12 cellular contexts compared by ENCODE assay signal in genomic region chr2:160372585-160372984, GRCh38.
A peak's percentile ranks its signal among the peaks of the same experiment; 100 is the strongest.
DNase-seq lines count a peak whose midpoint lies in the region; ATAC-seq, FAIRE-seq and TF ChIP-seq lines count a peak whose summit lies in the region.
"Had no signal": no experiment of that assay in that cellular context is flagged by ENCODE, and none has a peak within 500 bp of the region (broad histone marks: within the 10 kb centered on the region; RNA-seq: fewer than 3 reads in every experiment).

No MANE protein-coding gene starts in this region.

- H3K4me1 ChIP-seq in A673 (ENCODE audit: insufficient read depth, low read length, poor library complexity, severe bottlenecking) = peaks cover 92% of the 10 kb centered on the region
- peaks cover 27 to 99% (median 66%) of the 10 kb centered on the region in 3 donors for H3K4me1 ChIP-seq in esophagus squamous epithelium

- no peak overlapping the region for H3K4me3 ChIP-seq in A673 (ENCODE audit: low read depth, low read length, poor library complexity, severe bottlenecking)
- H3K4me3 ChIP-seq in MG63 = no peak overlapping the region
- no peak overlapping the region for H3K4me3 ChIP-seq in esophagus squamous epithelium
- H3K4me3 ChIP-seq: vagina had no signal

- H3K36me3 Mint-ChIP-seq in nephron (ENCODE audit: low read depth) = peaks cover 4% of the 10 kb centered on the region

- peak overlapping the region; percentile 76 to 91 (median 89) for H3K27ac Mint-ChIP-seq in nephron

- FAIRE-seq in urothelium cell line (lab: Jason Lieb, UNC) = no peak

- H3K27me3 Mint-ChIP-seq in nephron (ENCODE audit: low read depth) = no peaks in the 10 kb centered on the region

- TF ChIP-seq CTCF in A673 (conservative IDR thresholded peaks at IDR 0.05; ENCODE audit: low read depth, low read length) (no peak), esophagus squamous epithelium (IDR thresholded peaks at IDR 0.05) (no peak), nephron (IDR thresholded peaks at IDR 0.05; ENCODE audit: unreplicated experiment in 3 of 3) (no peak)

- H3K27me3 ChIP-seq in A673 (replicated peaks; ENCODE audit: insufficient read depth, low read depth, low read length, poor library complexity) (no peaks in the 10 kb centered on the region), MG63 (no peaks in the 10 kb centered on the region), esophagus squamous epithelium (no peaks in the 10 kb centered on the region)
- H3K27me3 ChIP-seq: BE2C, vagina had no signal

- H3K36me3 ChIP-seq in A673 (ENCODE audit: insufficient read depth, low read length, poor library complexity, severe bottlenecking) = no peaks in the 10 kb centered on the region
- H3K36me3 ChIP-seq in MG63 = peaks cover 3% of the 10 kb centered on the region; the same call in 1 of the 2 replicates
- H3K36me3 ChIP-seq in esophagus squamous epithelium = no peaks in the 10 kb centered on the region
- H3K36me3 ChIP-seq: BE2C, vagina had no signal

- no peak for ATAC-seq in HG02938 (IDR thresholded peaks at IDR 0.05; ENCODE audit: unreplicated experiment)
- ATAC-seq in GM18502 (IDR thresholded peaks at IDR 0.05; ENCODE audit: poor library complexity, unreplicated experiment) = no peak

- TF ChIP-seq POLR2A in esophagus squamous epithelium (IDR thresholded peaks at IDR 0.05) = no peak

- intact Hi-C loops in A673 (cut with micrococcal nuclease; ENCODE audit: unreplicated experiment) (loop anchor here (5.0 kb wide), 1 partner anchor 55 kb away; no protein-coding TSS in a partner anchor), esophagus squamous epithelium (cut with DNase I) (no loop called here)

- peak overlapping the region; percentile 76 for H3K27ac ChIP-seq in A673 (ENCODE audit: low read depth, low read length, poor library complexity, severe bottlenecking)
- peak overlapping the region in 3 of 4 donors; percentile 36 to 64 (median 52) for H3K27ac ChIP-seq in esophagus squamous epithelium
- H3K27ac ChIP-seq: vagina had no signal

- peak overlapping the region; percentile 5 to 52 (median 30) for H3K4me3 Mint-ChIP-seq in nephron

- BruUV-seq in A673 (replicated peaks; lab: Mats Ljungman, UMichigan) = no TSS peak

- DNase-seq in A673 (ENCODE audit: low spot score) = no peak
- peak; percentile 55 for DNase-seq in MG63
- DNase-seq in esophagus squamous epithelium (lab: John Stamatoyannopoulos, UW) = no peak
- no peak for DNase-seq in urothelium cell line (ENCODE audit: low spot score)
- no peak for DNase-seq in DMS53 (lab: John Stamatoyannopoulos, UW)
- DNase-seq: activated CD4-positive, alpha-beta T cell treated with anti-CD3 and anti-CD28 coated beads for 1 hour; BE2C; NCI-H2107 had no signal

- H3K9me3 Mint-ChIP-seq in nephron = no peaks in the 10 kb centered on the region

- POLR2A ChIA-PET in A673 (lab: Charles Lee; ENCODE audit: low non-redundant PET) = no interaction called here

- H3K9me3 ChIP-seq in A673 (ENCODE audit: low read depth, low read length, poor library complexity, severe bottlenecking) (no peaks in the 10 kb centered on the region), MG63 (no peaks in the 10 kb centered on the region), esophagus squamous epithelium (no peaks in the 10 kb centered on the region)
- H3K9me3 ChIP-seq: BE2C, vagina had no signal

- CTCF ChIA-PET in A673 (lab: Charles Lee) = no interaction called here

- peaks cover 89% of the 10 kb centered on the region for H3K4me1 Mint-ChIP-seq in nephron
